9 cellular contexts compared by ENCODE assay signal in the genomic region with DNA sequence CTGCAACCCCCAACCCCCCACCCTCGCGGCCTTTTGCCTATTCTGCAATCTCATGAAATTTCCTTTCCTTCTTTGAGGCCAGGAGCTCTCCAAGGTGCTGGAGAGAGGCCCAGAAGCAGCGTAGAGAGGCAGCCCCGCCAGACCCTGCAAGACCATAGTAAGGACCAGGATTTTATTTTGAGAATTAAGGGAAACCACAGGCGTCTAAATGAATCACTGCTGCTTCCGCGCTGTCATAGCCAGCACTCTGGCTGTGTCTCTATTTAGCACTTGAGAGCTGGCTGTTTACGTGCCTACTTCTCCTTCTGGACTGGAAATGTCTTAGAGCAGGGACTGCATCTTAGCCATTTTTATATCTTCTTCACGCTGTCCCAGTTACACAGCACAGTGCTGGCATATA. TPM values are rescaled to one million over a fixed set of nuclear protein-coding genes. Genes with fewer than 3 reads are reported as not detected.
DNase-seq lines count a peak whose midpoint lies in the region; ATAC-seq and TF ChIP-seq lines count a peak whose summit lies in the region.
"Had no signal": no experiment of that assay in that cellular context is flagged by ENCODE, and none has a peak within 500 bp of the region (broad histone marks: within the 10 kb centered on the region; RNA-seq: fewer than 3 reads in every experiment).

No MANE protein-coding gene starts in this region.

- CTCF ChIA-PET in HEK293 (lab: Yijun Ruan, JAX): interaction anchor here (0.6 to 6.0 kb wide), 53 partner anchors 9 to 1116 kb away, joined by 3 to 135 read pairs (median 4); no protein-coding TSS in a partner anchor

- H3K4me2 ChIP-seq in BLaER1 treated with 17β-estradiol and CSF1 and Interleukin-3, amounts not matched to agents 10 nM and 100 nM: peak overlapping the region; percentile 22 to 86 (median 70)

- H3K4me3 ChIP-seq in BLaER1 treated with 17β-estradiol and CSF1 and Interleukin-3, amounts not matched to agents 10 nM and 100 nM: peak overlapping the region in 2 of 10 experiments; percentile 15 to 43; a peak in 2 of 20 replicates
- H3K4me3 ChIP-seq in HEK293 (ENCODE audit: low read depth, low read length) (no peak overlapping the region), upper lobe of left lung (no peak overlapping the region)

- TF ChIP-seq POLR2A in upper lobe of left lung (IDR thresholded peaks at IDR 0.05): no peak

- TF ChIP-seq CTCF in HEK293 (tag by site-specific recombination; IDR thresholded peaks at IDR 0.05) (no peak), upper lobe of left lung (IDR thresholded peaks at IDR 0.05) (no peak)

- H3K27me3 ChIP-seq in BLaER1 treated with 17β-estradiol and CSF1 and Interleukin-3, amounts not matched to agents 10 nM and 100 nM: no peaks in the 10 kb centered on the region
- H3K27me3 ChIP-seq in upper lobe of left lung: no peaks in the 10 kb centered on the region

- H4K20me1 ChIP-seq in BLaER1 treated with 17β-estradiol and CSF1 and Interleukin-3, amounts not matched to agents 10 nM and 100 nM: peaks cover 0 to 10% (median 0%) of the 10 kb centered on the region in 11 experiments; a peak in 1 of 22 replicates

- H3K4me1 ChIP-seq in BLaER1 treated with 17β-estradiol and CSF1 and Interleukin-3, amounts not matched to agents 10 nM and 100 nM: peaks cover 14 to 51% (median 30%) of the 10 kb centered on the region in 10 experiments
- H3K4me1 ChIP-seq in HEK293 (ENCODE audit: control insufficient read depth, insufficient read depth, low read length) (no peaks in the 10 kb centered on the region), upper lobe of left lung (no peaks in the 10 kb centered on the region)

- ATAC-seq in left lobe of liver (peak; percentile 27), upper lobe of left lung (ENCODE audit: low FRiP score in 2 of 2) (no peak)

- no peaks in the 10 kb centered on the region for H3K9me3 ChIP-seq in BLaER1 treated with 17β-estradiol and CSF1 and Interleukin-3, amounts not matched to agents 10 nM and 100 nM (replicated peaks in 1 of 11)
- H3K9me3 ChIP-seq in HEK293 (ENCODE audit: control insufficient read depth, insufficient read depth, low read depth, low read length): no peaks in the 10 kb centered on the region
- no peaks in the 10 kb centered on the region for H3K9me3 ChIP-seq in upper lobe of left lung

- peak; percentile 1 for DNase-seq in activated CD4-positive, alpha-beta T cell treated with anti-CD3 and anti-CD28 coated beads, Interleukin-2, amount 50 U/mL, for 1 hour
- no peak for DNase-seq in left lobe of liver (ENCODE audit: low spot score)
- no peak for DNase-seq in NCI-H1417 (lab: John Stamatoyannopoulos, UW)
- DNase-seq in upper lobe of left lung: no peak
- no peak for DNase-seq in activated gamma-delta T cell (lab: John Stamatoyannopoulos, UW)
- DNase-seq in NCI-H510A (lab: John Stamatoyannopoulos, UW): no peak
- DNase-seq: aorta had no signal

- peak overlapping the region in 9 of 11 experiments; percentile 2 to 66 (median 26); a peak in 12 of 22 replicates for H3K27ac ChIP-seq in BLaER1 treated with 17β-estradiol and CSF1 and Interleukin-3, amounts not matched to agents 10 nM and 100 nM
- H3K27ac ChIP-seq in HEK293 (ENCODE audit: extremely low read depth, low read depth, low read length) (no peak overlapping the region), upper lobe of left lung (no peak overlapping the region)

- no peaks in the 10 kb centered on the region for H3K36me3 ChIP-seq in BLaER1 treated with 17β-estradiol and CSF1 and Interleukin-3, amounts not matched to agents 10 nM and 100 nM
- H3K36me3 ChIP-seq in HEK293 (ENCODE audit: control insufficient read depth in 2 of 2, insufficient read depth in 1 of 2, low read length in 2 of 2) (no peaks in the 10 kb centered on the region), upper lobe of left lung (no peaks in the 10 kb centered on the region)

- 15 to 29% methylated on average over 9 of the region's 9 CpGs for WGBS in upper lobe of left lung, 2 donors

- POLR2A ChIA-PET in HEK293 (lab: Yijun Ruan, JAX): no interaction called here

- H3K9ac ChIP-seq in BLaER1 treated with 17β-estradiol and CSF1 and Interleukin-3, amounts not matched to agents 10 nM and 100 nM: peak overlapping the region in 3 of 11 experiments; percentile 37 to 48 (median 46); a peak in 6 of 22 replicates

- TF ChIP-seq EP300 in upper lobe of left lung (IDR thresholded peaks at IDR 0.05): no peak

TF ChIP-seq in HEK293, 187 proteins besides CTCF, POLR2A, EP300 and RAD21:
- TF ChIP-seq ZNF514 (tag by site-specific recombination; IDR thresholded peaks at IDR 0.05): no peak
- TF ChIP-seq ZNF560 (tag by site-specific recombination; IDR thresholded peaks at IDR 0.05; ENCODE audit: borderline replicate concordance): no peak
- no peak for TF ChIP-seq BCL11B (tag by site-specific recombination; IDR thresholded peaks at IDR 0.05; ENCODE audit: low read depth)
- TF ChIP-seq, protein P1, sequence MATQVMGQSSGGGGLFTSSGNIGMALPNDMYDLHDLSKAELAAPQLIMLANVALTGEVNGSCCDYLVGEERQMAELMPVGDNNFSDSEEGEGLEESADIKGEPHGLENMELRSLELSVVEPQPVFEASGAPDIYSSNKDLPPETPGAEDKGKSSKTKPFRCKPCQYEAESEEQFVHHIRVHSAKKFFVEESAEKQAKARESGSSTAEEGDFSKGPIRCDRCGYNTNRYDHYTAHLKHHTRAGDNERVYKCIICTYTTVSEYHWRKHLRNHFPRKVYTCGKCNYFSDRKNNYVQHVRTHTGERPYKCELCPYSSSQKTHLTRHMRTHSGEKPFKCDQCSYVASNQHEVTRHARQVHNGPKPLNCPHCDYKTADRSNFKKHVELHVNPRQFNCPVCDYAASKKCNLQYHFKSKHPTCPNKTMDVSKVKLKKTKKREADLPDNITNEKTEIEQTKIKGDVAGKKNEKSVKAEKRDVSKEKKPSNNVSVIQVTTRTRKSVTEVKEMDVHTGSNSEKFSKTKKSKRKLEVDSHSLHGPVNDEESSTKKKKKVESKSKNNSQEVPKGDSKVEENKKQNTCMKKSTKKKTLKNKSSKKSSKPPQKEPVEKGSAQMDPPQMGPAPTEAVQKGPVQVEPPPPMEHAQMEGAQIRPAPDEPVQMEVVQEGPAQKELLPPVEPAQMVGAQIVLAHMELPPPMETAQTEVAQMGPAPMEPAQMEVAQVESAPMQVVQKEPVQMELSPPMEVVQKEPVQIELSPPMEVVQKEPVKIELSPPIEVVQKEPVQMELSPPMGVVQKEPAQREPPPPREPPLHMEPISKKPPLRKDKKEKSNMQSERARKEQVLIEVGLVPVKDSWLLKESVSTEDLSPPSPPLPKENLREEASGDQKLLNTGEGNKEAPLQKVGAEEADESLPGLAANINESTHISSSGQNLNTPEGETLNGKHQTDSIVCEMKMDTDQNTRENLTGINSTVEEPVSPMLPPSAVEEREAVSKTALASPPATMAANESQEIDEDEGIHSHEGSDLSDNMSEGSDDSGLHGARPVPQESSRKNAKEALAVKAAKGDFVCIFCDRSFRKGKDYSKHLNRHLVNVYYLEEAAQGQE (tag by site-specific recombination; IDR thresholded peaks at IDR 0.05): peak; percentile 92

RNA-seq across cellular contexts. Expression of a gene that starts 37.5 kb away (rescaled TPM):
- not detected for total RNA-seq in left lobe of liver
- not detected for total RNA-seq in upper lobe of left lung

Comparison
In these comparisons a context has a peak if more than half of its experiments do, and no peak if none do; other contexts are left out.
1. H3K27ac ChIP-seq: peak in BLaER1 treated with 17β-estradiol and CSF1 and Interleukin-3, amounts not matched to agents 10 nM and 100 nM (9 of 11); none in HEK293 (single experiment) and upper lobe of left lung (0 of 4).